ENCODE assay signal across 12 cellular contexts in the genomic region with DNA sequence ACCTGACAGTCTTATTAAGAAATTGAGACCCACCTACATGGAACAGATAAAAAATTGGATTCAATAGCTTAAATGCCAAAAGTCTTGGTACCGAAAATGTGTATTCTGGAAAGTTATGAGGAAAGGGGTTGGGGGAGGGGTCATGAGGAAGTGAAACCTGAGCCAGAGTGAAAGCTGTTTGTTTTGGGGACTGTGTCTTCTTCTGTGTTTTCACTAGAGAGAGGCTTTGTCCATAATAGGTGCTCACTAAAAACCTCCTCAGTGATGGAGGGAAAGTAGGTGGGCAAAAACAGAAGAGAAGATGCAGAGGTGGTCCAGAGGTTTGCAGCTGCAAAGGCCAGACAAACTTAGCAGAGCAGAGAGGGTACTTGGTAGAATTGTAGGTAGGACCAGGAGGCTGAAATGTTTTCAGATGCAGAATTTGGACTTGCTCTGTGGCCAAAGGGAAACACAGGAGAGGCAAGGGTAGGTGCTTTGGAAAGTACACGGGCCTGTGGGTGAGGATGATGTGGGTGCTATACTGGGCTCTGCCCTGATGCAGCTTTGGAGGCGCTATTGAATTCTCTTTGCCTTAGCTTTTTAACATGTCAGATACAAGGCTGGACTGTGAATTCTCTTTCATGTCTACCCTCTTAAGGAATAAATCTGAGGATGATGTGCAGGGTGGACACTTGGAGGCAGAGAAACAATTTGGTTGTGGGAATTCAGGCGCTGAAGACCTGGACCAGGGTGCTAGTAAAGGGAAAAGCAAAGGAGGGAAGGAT.
DNase-seq lines count a peak whose midpoint lies in the region; ATAC-seq and TF ChIP-seq lines count a peak whose summit lies in the region.
"Had no signal": no experiment of that assay in that cellular context is flagged by ENCODE, and none has a peak within 500 bp of the region (broad histone marks: within the 10 kb centered on the region; RNA-seq: fewer than 3 reads in every experiment).

No MANE protein-coding gene starts in this region.

- RAD21 ChIA-PET in HCT116 (lab: Charles Lee; ENCODE audit: low non-redundant PET in 1 of 2, low total read pairs in 2 of 2, uncharacterized antibody in 2 of 2, unreplicated experiment in 2 of 2) = interaction anchor here in 1 of 2 experiments (0.6 kb wide), 1 partner anchor 155 kb away, joined by 3 read pairs; no protein-coding TSS in a partner anchor

- TF ChIP-seq CTCF in HCT116 (IDR thresholded peaks at IDR 0.05 in 2 of 3, conservative IDR thresholded peaks at IDR 0.05 in 1 of 3; ENCODE audit: borderline replicate concordance in 1 of 3, insufficient read depth in 1 of 3, low read depth in 2 of 3, low read length in 2 of 3) = peak; percentile 37 to 55 (median 53); a peak in 5 of 6 replicates
- no peak for TF ChIP-seq CTCF in coronary artery (IDR thresholded peaks at IDR 0.05)

- ATAC-seq in HCT116 (peak; percentile 76), SK-N-SH treated with all-trans-retinoic acid at 6 μM for 48 hours (peak; percentile 56; the same call in 2 of the 3 replicates), left lobe of liver (peak; percentile 26), GM21423 (IDR thresholded peaks at IDR 0.05; ENCODE audit: unreplicated experiment) (no peak), HG03135 (IDR thresholded peaks at IDR 0.05; ENCODE audit: unreplicated experiment) (no peak)

- TF ChIP-seq RAD21 in HCT116 (IDR thresholded peaks at IDR 0.05; ENCODE audit: low read depth) = peak; percentile 67

- H3K4me2 ChIP-seq in HCT116 (ENCODE audit: low read length) = no peak overlapping the region

- H2AFZ ChIP-seq in HCT116 (ENCODE audit: low read depth, low read length, poor library complexity, severe bottlenecking) = no peak overlapping the region

- H3K27ac ChIP-seq in HCT116 (ENCODE audit: low read depth, low read length) (no peak overlapping the region), coronary artery (no peak overlapping the region)
- H3K27ac ChIP-seq: SK-N-MC, thoracic aorta had no signal

- no peaks in the 10 kb centered on the region for H3K4me1 ChIP-seq in HCT116 (ENCODE audit: control insufficient read depth in 1 of 2, insufficient read depth in 2 of 2, low read length in 2 of 2)

- POLR2A ChIA-PET in HCT116 (lab: Charles Lee) = no interaction called here

- H4K20me1 ChIP-seq in HCT116 (ENCODE audit: insufficient read depth) = no peaks in the 10 kb centered on the region

- CTCF ChIA-PET in HCT116 (lab: Charles Lee) = interaction anchor here (0.6 to 2.2 kb wide), 4 partner anchors 8 to 271 kb away, joined by 3 to 11 read pairs (median 6); no protein-coding TSS in a partner anchor

- no peaks in the 10 kb centered on the region for H3K36me3 ChIP-seq in HCT116 (ENCODE audit: control insufficient read depth in 1 of 2, insufficient read depth in 2 of 2, low read length in 2 of 2)
- H3K36me3 ChIP-seq: thoracic aorta had no signal

- H3K9me2 ChIP-seq in HCT116 (ENCODE audit: insufficient read depth) = no peaks in the 10 kb centered on the region

- H3K9me3 ChIP-seq in HCT116 (ENCODE audit: control insufficient read depth in 1 of 2, insufficient read depth in 1 of 2, low read depth in 1 of 2, low read length in 2 of 2) = no peaks in the 10 kb centered on the region
- H3K9me3 ChIP-seq: thoracic aorta had no signal

- H3K9ac ChIP-seq in HCT116 (ENCODE audit: low read length) = no peak overlapping the region

- H3K79me2 ChIP-seq in HCT116 (ENCODE audit: insufficient read depth, low read length) = no peaks in the 10 kb centered on the region

- no peaks in the 10 kb centered on the region for H3K27me3 ChIP-seq in HCT116 (ENCODE audit: insufficient read depth, low read length)

- DNase-seq in DMS53 (lab: John Stamatoyannopoulos, UW) (peak; percentile 51), HCT116 (ENCODE audit: low read depth, low spot score) (peak; percentile 10), left lobe of liver (ENCODE audit: low spot score) (no peak), coronary artery (ENCODE audit: low spot score) (no peak)
- DNase-seq in NK-92 treated with Interleukin-12 subunit alpha and Interleukin-12 subunit beta, amount 100 ng/mL, for 24 hours (lab: John Stamatoyannopoulos, UW) = no peak
- DNase-seq: NCI-H1105 treated with DMSO at 0.1 percent for 48 hours had no signal

- no peak for TF ChIP-seq POLR2A in HCT116 (IDR thresholded peaks at IDR 0.05; ENCODE audit: borderline replicate concordance, extremely low read depth, insufficient read depth, insufficient read length)

- BruUV-seq in HCT116 (replicated peaks; lab: Mats Ljungman, UMichigan) = no TSS peak

- no peak overlapping the region for H3K4me3 ChIP-seq in HCT116 (replicated peaks in 1 of 2; ENCODE audit: low read depth in 1 of 2, low read length in 2 of 2)
- H3K4me3 ChIP-seq in coronary artery = no peak overlapping the region
- H3K4me3 ChIP-seq: SK-N-MC, skin epidermis, thoracic aorta had no signal

- intact Hi-C loops in HCT116 (cut with micrococcal nuclease) = loop anchor here (1.0 to 5.0 kb wide), 2 partner anchors 271 to 434 kb away; no protein-coding TSS in a partner anchor

TF ChIP-seq in HCT116, 20 proteins besides CTCF, POLR2A, EP300 and RAD21 (continues in another document):
- TF ChIP-seq, protein P1, sequence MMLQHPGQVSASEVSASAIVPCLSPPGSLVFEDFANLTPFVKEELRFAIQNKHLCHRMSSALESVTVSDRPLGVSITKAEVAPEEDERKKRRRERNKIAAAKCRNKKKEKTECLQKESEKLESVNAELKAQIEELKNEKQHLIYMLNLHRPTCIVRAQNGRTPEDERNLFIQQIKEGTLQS (IDR thresholded peaks at IDR 0.05) = no peak
- TF ChIP-seq TCF7L2 (IDR thresholded peaks at IDR 0.05; ENCODE audit: borderline replicate concordance, extremely low read depth, insufficient read depth, insufficient read length) = no peak
- TF ChIP-seq ZNF274 (IDR thresholded peaks at IDR 0.05; ENCODE audit: low read depth, low read length) = no peak
- TF ChIP-seq EGR1 (IDR thresholded peaks at IDR 0.05; ENCODE audit: low read depth) = no peak
- no peak for TF ChIP-seq SIN3A (IDR thresholded peaks at IDR 0.05; ENCODE audit: low read depth)
- no peak for TF ChIP-seq POLR2AphosphoS5 (IDR thresholded peaks at IDR 0.05; ENCODE audit: low read depth, low read length)

TF ChIP-seq in SK-N-SH treated with all-trans-retinoic acid at 6 μM for 48 hours, 23 proteins besides CTCF, POLR2A, EP300 and RAD21:
- TF ChIP-seq, protein P2, sequence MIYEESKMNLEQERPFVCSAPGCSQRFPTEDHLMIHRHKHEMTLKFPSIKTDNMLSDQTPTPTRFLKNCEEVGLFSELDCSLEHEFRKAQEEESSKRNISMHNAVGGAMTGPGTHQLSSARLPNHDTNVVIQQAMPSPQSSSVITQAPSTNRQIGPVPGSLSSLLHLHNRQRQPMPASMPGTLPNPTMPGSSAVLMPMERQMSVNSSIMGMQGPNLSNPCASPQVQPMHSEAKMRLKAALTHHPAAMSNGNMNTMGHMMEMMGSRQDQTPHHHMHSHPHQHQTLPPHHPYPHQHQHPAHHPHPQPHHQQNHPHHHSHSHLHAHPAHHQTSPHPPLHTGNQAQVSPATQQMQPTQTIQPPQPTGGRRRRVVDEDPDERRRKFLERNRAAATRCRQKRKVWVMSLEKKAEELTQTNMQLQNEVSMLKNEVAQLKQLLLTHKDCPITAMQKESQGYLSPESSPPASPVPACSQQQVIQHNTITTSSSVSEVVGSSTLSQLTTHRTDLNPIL (CRISPR knock-in tag; IDR thresholded peaks at IDR 0.05; ENCODE audit: low read depth) = no peak

Comparison
In these comparisons a context has a peak if more than half of its experiments do, and no peak if none do; other contexts are left out.
1. DNase-seq: peak in DMS53 (single experiment) and HCT116 (single experiment); none in left lobe of liver (single experiment), NK-92 treated with Interleukin-12 subunit alpha and Interleukin-12 subunit beta, amount 100 ng/mL, for 24 hours (single experiment) and coronary artery (single experiment).
2. ATAC-seq: peak in HCT116 (single experiment), SK-N-SH treated with all-trans-retinoic acid at 6 μM for 48 hours (single experiment) and left lobe of liver (single experiment); none in GM21423 (single experiment) and HG03135 (single experiment).